In genomic region chr2:18599509-18600254, GRCh38 we compare ENCODE assay signal across 23 cellular contexts. TPM values are rescaled to one million over a fixed set of nuclear protein-coding genes. Genes with fewer than 3 reads are reported as not detected.
DNase-seq lines count a peak whose midpoint lies in the region; ATAC-seq and TF ChIP-seq lines count a peak whose summit lies in the region.
"Had no signal": no experiment of that assay in that cellular context is flagged by ENCODE, and none has a peak within 500 bp of the region (broad histone marks: within the 10 kb centered on the region; RNA-seq: fewer than 3 reads in every experiment).

No MANE protein-coding gene starts in this region.

- H3K36me3 ChIP-seq in BLaER1 treated with 17β-estradiol and CSF1 and Interleukin-3, amounts not matched to agents 10 nM and 100 nM = no peaks in the 10 kb centered on the region
- H3K36me3 ChIP-seq in MM.1S (replicated peaks; ENCODE audit: insufficient read depth, low read length) (no peaks in the 10 kb centered on the region), fibroblast of lung (ENCODE audit: control insufficient read depth, insufficient read depth, low read length) (no peaks in the 10 kb centered on the region)
- H3K36me3 ChIP-seq: sigmoid colon, thyroid gland, WERI-Rb-1 had no signal

- no peaks in the 10 kb centered on the region for H3K9me2 ChIP-seq in MM.1S (replicated peaks; ENCODE audit: insufficient read depth, low read length)

- CTCF ChIA-PET in HEK293T (lab: Yijun Ruan, JAX) = no interaction called here

- H3K4me3 ChIP-seq in BLaER1 treated with 17β-estradiol and CSF1 and Interleukin-3, amounts not matched to agents 10 nM and 100 nM = no peak overlapping the region
- H3K4me3 ChIP-seq in MM.1S (ENCODE audit: low read length) = no peak overlapping the region
- no peak overlapping the region for H3K4me3 ChIP-seq in fibroblast of lung (replicated peaks in 1 of 4; ENCODE audit: control extremely low read depth in 1 of 4, insufficient read depth in 1 of 4, low read depth in 3 of 4, low read length in 4 of 4)
- H3K4me3 ChIP-seq in skeletal muscle cell (ENCODE audit: low read depth, low read length) = no peak overlapping the region
- H3K4me3 ChIP-seq: sigmoid colon, thyroid gland had no signal

- no peaks in the 10 kb centered on the region for H3K79me2 ChIP-seq in MM.1S (ENCODE audit: low read length)
- no peaks in the 10 kb centered on the region for H3K79me2 ChIP-seq in fibroblast of lung (ENCODE audit: control insufficient read depth, insufficient read depth, low read length)

- no peak for DNase-seq in MM.1S
- peak; percentile 28 to 40 for DNase-seq in fibroblast of lung (ENCODE audit: low read depth in 2 of 2)
- peak; percentile 13 for DNase-seq in skeletal muscle cell (ENCODE audit: low read depth)
- DNase-seq in NCI-H146 treated with DMSO at 0.1 percent for 48 hours (lab: John Stamatoyannopoulos, UW; ENCODE audit: unreplicated experiment) = no peak
- DNase-seq in effector CD4-positive, alpha-beta T cell = no peak
- no peak for DNase-seq in HEK293T (ENCODE audit: extremely low spot score)
- DNase-seq: activated naive CD8-positive, alpha-beta T cell treated with anti-CD3 and anti-CD28 coated beads, Interleukin-2, amount 50 U/mL, for 24 hours; DMS 273 treated with DMSO at 0.1 percent for 48 hours; NCI-H1105; NCI-H2171 treated with DMSO at 0.1 percent for 48 hours; NK-92 treated with Interleukin-12 subunit alpha and Interleukin-12 subunit beta, amount 100 ng/mL, for 24 hours; sigmoid colon; stimulated activated CD4-positive, alpha-beta T cell treated with anti-CD3 and anti-CD28 coated beads, Interleukin-4, amount 100 ng/mL, for 24 hours; stimulated activated CD8-positive, alpha-beta memory T cell treated with anti-CD3 and anti-CD28 coated beads, Interleukin-4, amount 100 ng/mL, for 48 hours; thyroid gland; WERI-Rb-1 had no signal

- H2AFZ ChIP-seq in MM.1S (ENCODE audit: low read length) (no peak overlapping the region), fibroblast of lung (ENCODE audit: low read length) (no peak overlapping the region)

- H3K27me3 ChIP-seq in BLaER1 treated with 17β-estradiol and CSF1 and Interleukin-3, amounts not matched to agents 10 nM and 100 nM = no peaks in the 10 kb centered on the region
- H3K27me3 ChIP-seq in MM.1S (replicated peaks; ENCODE audit: insufficient read depth, low read length) (no peaks in the 10 kb centered on the region), fibroblast of lung (ENCODE audit: control insufficient read depth, insufficient read depth, low read length) (no peaks in the 10 kb centered on the region)
- H3K27me3 ChIP-seq: sigmoid colon, thyroid gland had no signal

- peak overlapping the region in 10 of 11 experiments; percentile 47 to 77 (median 67); a peak in 20 of 22 replicates for H3K4me2 ChIP-seq in BLaER1 treated with 17β-estradiol and CSF1 and Interleukin-3, amounts not matched to agents 10 nM and 100 nM
- H3K4me2 ChIP-seq in MM.1S (ENCODE audit: low read depth, low read length) (no peak overlapping the region), fibroblast of lung (ENCODE audit: extremely low read depth, insufficient read depth, low read length) (peak overlapping the region; percentile 4)

- H3K9ac ChIP-seq in BLaER1 treated with 17β-estradiol and CSF1 and Interleukin-3, amounts not matched to agents 10 nM and 100 nM = no peak overlapping the region
- H3K9ac ChIP-seq in MM.1S (ENCODE audit: low read length) (no peak overlapping the region), fibroblast of lung (ENCODE audit: insufficient read depth, low read length) (no peak overlapping the region)

- TF ChIP-seq CTCF in MM.1S (IDR thresholded peaks at IDR 0.05; ENCODE audit: low read length) (no peak), fibroblast of lung (conservative IDR thresholded peaks at IDR 0.05 in 1 of 2, IDR thresholded peaks at IDR 0.05 in 1 of 2; ENCODE audit: low read depth in 1 of 2, low read length in 2 of 2) (no peak)

- peaks cover 29 to 37% (median 35%) of the 10 kb centered on the region in 10 experiments for H3K4me1 ChIP-seq in BLaER1 treated with 17β-estradiol and CSF1 and Interleukin-3, amounts not matched to agents 10 nM and 100 nM
- peaks cover 19% of the 10 kb centered on the region for H3K4me1 ChIP-seq in MM.1S (ENCODE audit: low read length)
- peaks cover 14% of the 10 kb centered on the region for H3K4me1 ChIP-seq in fibroblast of lung (ENCODE audit: control insufficient read depth, extremely low read depth, insufficient read depth, low read length)
- H3K4me1 ChIP-seq: thyroid gland had no signal

- peak overlapping the region in 2 of 11 experiments; percentile 34 to 41; a peak in 2 of 22 replicates for H3K27ac ChIP-seq in BLaER1 treated with 17β-estradiol and CSF1 and Interleukin-3, amounts not matched to agents 10 nM and 100 nM
- H3K27ac ChIP-seq in MM.1S (ENCODE audit: low read length) = peak overlapping the region; percentile 28; the same call in 1 of the 2 replicates
- peak overlapping the region; percentile 25 for H3K27ac ChIP-seq in fibroblast of lung (ENCODE audit: insufficient read depth, low read length)
- H3K27ac ChIP-seq: C4-2B, epithelial cell of prostate, thyroid gland, WERI-Rb-1 had no signal

- peaks cover 6 to 13% (median 11%) of the 10 kb centered on the region in 11 experiments; a peak in 20 of 22 replicates for H3K9me3 ChIP-seq in BLaER1 treated with 17β-estradiol and CSF1 and Interleukin-3, amounts not matched to agents 10 nM and 100 nM (replicated peaks in 1 of 11)
- H3K9me3 ChIP-seq in MM.1S (replicated peaks; ENCODE audit: insufficient read depth, low read length) = no peaks in the 10 kb centered on the region
- no peaks in the 10 kb centered on the region for H3K9me3 ChIP-seq in fibroblast of lung (ENCODE audit: control insufficient read depth, insufficient read depth, low read depth, low read length)
- H3K9me3 ChIP-seq: sigmoid colon, thyroid gland had no signal

- ATAC-seq in GM18858 (IDR thresholded peaks at IDR 0.05; ENCODE audit: unreplicated experiment) = no peak
- ATAC-seq: activated naive CD8-positive, alpha-beta T cell treated with anti-CD3 and anti-CD28 coated beads, Interleukin-2, amount 50 U/mL, for 24 hours had no signal

- H4K20me1 ChIP-seq in BLaER1 treated with 17β-estradiol and CSF1 and Interleukin-3, amounts not matched to agents 10 nM and 100 nM = no peaks in the 10 kb centered on the region
- H4K20me1 ChIP-seq in MM.1S (ENCODE audit: insufficient read depth, low read length) = no peaks in the 10 kb centered on the region
- H4K20me1 ChIP-seq in fibroblast of lung (ENCODE audit: control insufficient read depth, extremely low read depth, insufficient read depth, low read length) = no peaks in the 10 kb centered on the region

- no peaks in the 10 kb centered on the region for H3F3A ChIP-seq in MM.1S (ENCODE audit: insufficient read depth, low read length)

- POLR2A ChIA-PET in HEK293T (lab: Yijun Ruan, JAX) = no interaction called here

TF ChIP-seq in HEK293T, 16 proteins besides CTCF, POLR2A, EP300 and RAD21:
- no peak for TF ChIP-seq SUZ12 (IDR thresholded peaks at IDR 0.05)
- no peak for TF ChIP-seq LEF1 (IDR thresholded peaks at IDR 0.05; ENCODE audit: borderline replicate concordance)
- no peak for TF ChIP-seq NFRKB (IDR thresholded peaks at IDR 0.05)
- no peak for TF ChIP-seq HDGF (IDR thresholded peaks at IDR 0.05; ENCODE audit: borderline replicate concordance)
- no peak for TF ChIP-seq L3MBTL2 (conservative IDR thresholded peaks at IDR 0.05)
- TF ChIP-seq FOXK2 (IDR thresholded peaks at IDR 0.05) = no peak
TF ChIP-seq in HEK293T: peak in this region for 0.

RNA-seq across cellular contexts. Expression of gene NT5C1B, which starts 10.3 kb away (rescaled TPM):
- not detected in 2 replicates for total RNA-seq in fibroblast of lung
- polyA plus RNA-seq in fibroblast of lung = not detected in 2 replicates
- 0.25 and 0.51 TPM in 2 replicates for polyA plus RNA-seq in fibroblast of lung (2012)
- not detected in 2 replicates for polyA minus RNA-seq in fibroblast of lung (ENCODE audit: low replicate concordance)
- total RNA-seq: activated CD8-positive, alpha-beta memory T cell treated with anti-CD3 and anti-CD28 coated beads for 36 hours; mucosa of gallbladder; sigmoid colon; T-helper 1 cell treated with Interleukin-12 subunit alpha and Interleukin-12 subunit beta and Interleukin-4 antibody, amounts not matched to agents 30 ng/mL and 1 ng/mL, for 36 hours had no signal
- polyA plus RNA-seq: sigmoid colon had no signal

RNA-seq across cellular contexts. Expression of gene RDH14, which starts 39.2 kb away (rescaled TPM):
- total RNA-seq in fibroblast of lung = 26.6 and 26.7 TPM in 2 replicates
- polyA plus RNA-seq in fibroblast of lung = 17.6 and 28.6 TPM in 2 replicates
- 12.8 and 19.3 TPM in 2 replicates for polyA plus RNA-seq in fibroblast of lung (2012)
- 1.5 and 1.7 TPM in 2 replicates for polyA minus RNA-seq in fibroblast of lung (ENCODE audit: low replicate concordance)

Comparison
In these comparisons a context has a peak if more than half of its experiments do, and no peak if none do; other contexts are left out.
1. DNase-seq: peak in fibroblast of lung (2 of 2) and skeletal muscle cell (single experiment); none in MM.1S (single experiment), NCI-H146 treated with DMSO at 0.1 percent for 48 hours (single experiment), effector CD4-positive, alpha-beta T cell (single experiment) and HEK293T (single experiment).